9 cellular contexts compared by ENCODE assay signal in genomic region chr3:101722394-101723173, GRCh38. TPM values are rescaled to one million over a fixed set of nuclear protein-coding genes. Genes with fewer than 3 reads are reported as not detected.
DNase-seq lines count a peak whose midpoint lies in the region; ATAC-seq, FAIRE-seq and TF ChIP-seq lines count a peak whose summit lies in the region.
"Had no signal": no experiment of that assay in that cellular context is flagged by ENCODE, and none has a peak within 500 bp of the region (broad histone marks: within the 10 kb centered on the region; RNA-seq: fewer than 3 reads in every experiment).

No MANE protein-coding gene starts in this region.

- no peaks in the 10 kb centered on the region for H3K36me3 ChIP-seq in adrenal gland (replicated peaks in 1 of 2)

- H3K9me3 ChIP-seq in adrenal gland (replicated peaks in 1 of 3), result no peaks in the 10 kb centered on the region

- no peak for TF ChIP-seq POLR2A in adrenal gland (IDR thresholded peaks at IDR 0.05)

- no peak overlapping the region for H3K4me3 ChIP-seq in adrenal gland

- WGBS in adrenal gland, 4 donors, result 53 to 67% (median 63%) methylated on average over 7 of the region's 7 CpGs

- no peak overlapping the region for H3K27ac ChIP-seq in adrenal gland

- FAIRE-seq in frontal cortex (lab: Jason Lieb, UNC), result no peak
- FAIRE-seq: bronchial epithelial cell had no signal

- TF ChIP-seq CTCF in GM10266 (IDR thresholded peaks at IDR 0.05; ENCODE audit: control insufficient read depth, insufficient read depth, low read depth, missing control alignments) (no peak), adrenal gland (IDR thresholded peaks at IDR 0.05) (no peak)

- ATAC-seq in GM21390 (IDR thresholded peaks at IDR 0.05; ENCODE audit: unreplicated experiment), result peak; percentile 53
- peak; percentile 52 for ATAC-seq in HG03571 (IDR thresholded peaks at IDR 0.05; ENCODE audit: unreplicated experiment)

- H3K4me1 ChIP-seq in adrenal gland (replicated peaks in 1 of 2), result peaks cover 3 to 12% of the 10 kb centered on the region in 2 donors

- peak; percentile 67 for DNase-seq in GM10266 (ENCODE audit: extremely low spot score)
- peak in 4 of 7 donors; percentile 34 to 64 (median 38) for DNase-seq in adrenal gland
- no peak for DNase-seq in frontal cortex (ENCODE audit: low spot score in 2 of 2)
- no peak for DNase-seq in occipital lobe (lab: John Stamatoyannopoulos, UW)
- no peak for DNase-seq in NCI-H82 (lab: John Stamatoyannopoulos, UW)
- DNase-seq in stimulated activated CD4-positive, alpha-beta T cell treated with anti-CD3 and anti-CD28 coated beads, Interleukin-2, amount 100 ng/mL, for 24 hours, result no peak

- no peaks in the 10 kb centered on the region for H3K27me3 ChIP-seq in adrenal gland

- intact Hi-C loops in adrenal gland (cut with DNase I), result no loop called here

RNA-seq across cellular contexts. Expression of gene CEP97, which starts 1.8 kb away (rescaled TPM):
- total RNA-seq in adrenal gland, result 10 to 100 TPM in 3 of 8 donors, 1 to 10 TPM in 5; 4.1 to 10.7 (median 8.4) TPM
- 1 to 10 TPM; 1.2 to 5.9 (median 2.1) TPM for polyA plus RNA-seq in adrenal gland
- total RNA-seq in frontal cortex, result 72.2 TPM
- 69.6 TPM for total RNA-seq in occipital lobe

RNA-seq across cellular contexts. Expression of gene RPL24, which starts 36.1 kb away (rescaled TPM):
- total RNA-seq in adrenal gland (1,000 to 10,000 TPM in 3 of 8 donors, 100 to 1,000 TPM in 5; 604 to 1,652 (median 938) TPM), frontal cortex (4,229 TPM), occipital lobe (2,571 TPM)
- 1,000 to 10,000 TPM; 1,228 to 2,705 (median 2,245) TPM for polyA plus RNA-seq in adrenal gland

RNA-seq across cellular contexts. Expression of gene ZBTB11, which starts 45.7 kb away (rescaled TPM):
- total RNA-seq in adrenal gland (10 to 100 TPM; 10.8 to 20.0 (median 14.2) TPM), frontal cortex (52.6 TPM), occipital lobe (68.2 TPM)
- polyA plus RNA-seq in adrenal gland, result 10 to 100 TPM in 1 of 3 donors, 1 to 10 TPM in 2; 4.9 to 16.5 (median 6.7) TPM

RNA-seq across cellular contexts. Expression of gene NXPE3, which starts 56.4 kb away (rescaled TPM):
- total RNA-seq in adrenal gland (10 to 100 TPM in 2 of 8 donors, 1 to 10 TPM in 6; 4.9 to 14.8 (median 7.9) TPM), frontal cortex (17.1 TPM), occipital lobe (21.1 TPM)
- 1 to 10 TPM; 2.7 to 7.7 (median 3.7) TPM for polyA plus RNA-seq in adrenal gland

Comparison
In these comparisons a context has a peak if more than half of its experiments do, and no peak if none do; other contexts are left out.
1. DNase-seq: peak in GM10266 (single experiment) and adrenal gland (4 of 7); none in frontal cortex (0 of 2), occipital lobe (single experiment), NCI-H82 (single experiment) and stimulated activated CD4-positive, alpha-beta T cell treated with anti-CD3 and anti-CD28 coated beads, Interleukin-2, amount 100 ng/mL, for 24 hours (0 of 2).